15 cellular contexts compared by ENCODE assay signal in genomic region chrX:153684447-153685178, GRCh38. TPM values are rescaled to one million over a fixed set of nuclear protein-coding genes. Genes with fewer than 3 reads are reported as not detected.
DNase-seq lines count a peak whose midpoint lies in the region; ATAC-seq, FAIRE-seq and TF ChIP-seq lines count a peak whose summit lies in the region.
"Had no signal": no experiment of that assay in that cellular context is flagged by ENCODE, and none has a peak within 500 bp of the region (broad histone marks: within the 10 kb centered on the region; RNA-seq: fewer than 3 reads in every experiment).

No MANE protein-coding gene starts in this region.

- peaks cover 13% of the 10 kb centered on the region for H3K79me2 ChIP-seq in HepG2 (ENCODE audit: insufficient read depth, low read length)

- H3K27ac Mint-ChIP-seq in natural killer cell treated with Interleukin-12 subunit alpha and Interleukin-12 subunit beta and Interleukin-15 and Interleukin-18, amount 100 ng/mL, for 72 hours = no peak overlapping the region
- H3K27ac Mint-ChIP-seq in natural killer cell = no peak overlapping the region

- no peak for FAIRE-seq in HepG2 (lab: Jason Lieb, UNC)
- FAIRE-seq: bronchial epithelial cell had no signal

- TF ChIP-seq EP300 in HepG2 (IDR thresholded peaks at IDR 0.05; ENCODE audit: low read depth in 2 of 2, low read length in 2 of 2) (no peak), HepG2 (CRISPR knock-in tag; IDR thresholded peaks at IDR 0.05; ENCODE audit: borderline replicate concordance) (no peak)

- H3K4me1 ChIP-seq in HepG2 (ENCODE audit: insufficient read depth, low read length) = peaks cover 35% of the 10 kb centered on the region

- peak overlapping the region; percentile 54 to 73 (median 60) for H3K4me3 ChIP-seq in HepG2 (replicated peaks in 1 of 3; ENCODE audit: insufficient read depth in 1 of 3, low read depth in 2 of 3, low read length in 3 of 3)
- H3K4me3 ChIP-seq: thyroid gland had no signal

- WGBS in HepG2 (ENCODE audit: low lambda C conversion rate) = under 1% methylated on average over 10 of the region's 22 CpGs

- TF ChIP-seq POLR2A in HepG2 (IDR thresholded peaks at IDR 0.05; ENCODE audit: insufficient read depth in 1 of 2, low read depth in 2 of 2, low read length in 2 of 2) = no peak

- peaks cover 0 to 10% of the 10 kb centered on the region in 2 donors for H3K27me3 Mint-ChIP-seq in natural killer cell treated with Interleukin-12 subunit alpha and Interleukin-12 subunit beta and Interleukin-15 and Interleukin-18, amount 100 ng/mL, for 72 hours
- H3K27me3 Mint-ChIP-seq in natural killer cell (ENCODE audit: low read depth in 2 of 2) = peaks cover 8% of the 10 kb centered on the region in 2 donors

- CTCF ChIA-PET in HepG2 (lab: Yijun Ruan, JAX; ENCODE audit: low intra/inter-chr PET ratio, low total read pairs) = no interaction called here

- peak overlapping the region; percentile 71 for H3K9ac ChIP-seq in HepG2 (ENCODE audit: insufficient read depth, low read depth, low read length)
- H3K9ac ChIP-seq: SK-N-SH had no signal

- in situ Hi-C loops in HepG2 (cut with HindIII; ENCODE audit: extremely low pct_ligation_motif_present, low pct_unique_long_range_greater_than_20kb) = no loop called here

- H3K4me1 Mint-ChIP-seq in natural killer cell treated with Interleukin-12 subunit alpha and Interleukin-12 subunit beta and Interleukin-15 and Interleukin-18, amount 100 ng/mL, for 72 hours (ENCODE audit: low read depth in 2 of 2) = no peaks in the 10 kb centered on the region
- no peaks in the 10 kb centered on the region for H3K4me1 Mint-ChIP-seq in natural killer cell

- H3K36me3 ChIP-seq in HepG2 (replicated peaks in 1 of 2; ENCODE audit: control insufficient read depth in 1 of 2, insufficient read depth in 2 of 2, low read length in 2 of 2) = no peaks in the 10 kb centered on the region; a peak in 1 of 5 replicates
- H3K36me3 ChIP-seq: thyroid gland had no signal

- H3K4me2 ChIP-seq in HepG2 (ENCODE audit: low read depth, low read length) = peak overlapping the region; percentile 74
- H3K4me2 ChIP-seq: SK-N-SH had no signal

- no peaks in the 10 kb centered on the region for H3K9me3 Mint-ChIP-seq in natural killer cell treated with Interleukin-12 subunit alpha and Interleukin-12 subunit beta and Interleukin-15 and Interleukin-18, amount 100 ng/mL, for 72 hours
- H3K9me3 Mint-ChIP-seq in natural killer cell = no peaks in the 10 kb centered on the region

- no peak for ATAC-seq in natural killer cell treated with Interleukin-12 subunit alpha and Interleukin-12 subunit beta and Interleukin-15 and Interleukin-18, amount 100 ng/mL, for 72 hours
- ATAC-seq in natural killer cell (no peak), HepG2 (peak; percentile 29)

- no peaks in the 10 kb centered on the region for H3K9me3 ChIP-seq in HepG2 (ENCODE audit: low read length)
- H3K9me3 ChIP-seq: SK-N-SH, thyroid gland had no signal

- intact Hi-C loops in natural killer cell (cut with micrococcal nuclease) (no loop called here), HepG2 (cut with micrococcal nuclease; ENCODE audit: unreplicated experiment) (no loop called here)

- TF ChIP-seq CTCF in natural killer cell (IDR thresholded peaks at IDR 0.05) (no peak), HepG2 (CRISPR knock-in tag; IDR thresholded peaks at IDR 0.05) (peak; percentile 41)

- no peak for TF ChIP-seq RAD21 in HepG2 (CRISPR knock-in tag; IDR thresholded peaks at IDR 0.05)

- H3K27ac ChIP-seq in HepG2 (ENCODE audit: extremely low read length, insufficient read depth, low read length) = peak overlapping the region; percentile 76
- H3K27ac ChIP-seq: thyroid gland had no signal

- no TSS peak for BruUV-seq in HepG2 (replicated peaks; lab: Mats Ljungman, UMichigan)

- POLR2A ChIA-PET in HepG2 (lab: Yijun Ruan, JAX) = interaction anchor here (0.6 to 1.2 kb wide), 4 partner anchors 9 to 711 kb away, joined by 3 to 4 read pairs (median 3); partner anchors contain the start of genes IDH3G and SSR4

- no peaks in the 10 kb centered on the region for H3K36me3 Mint-ChIP-seq in natural killer cell treated with Interleukin-12 subunit alpha and Interleukin-12 subunit beta and Interleukin-15 and Interleukin-18, amount 100 ng/mL, for 72 hours
- no peaks in the 10 kb centered on the region for H3K36me3 Mint-ChIP-seq in natural killer cell

- peaks cover 3% of the 10 kb centered on the region; the same call in 1 of the 2 replicates for H4K20me1 ChIP-seq in HepG2 (ENCODE audit: insufficient read depth, low read length)

- no peaks in the 10 kb centered on the region for H3K27me3 ChIP-seq in HepG2 (ENCODE audit: control insufficient read depth in 1 of 2, insufficient read depth in 2 of 2, low read length in 2 of 2)
- H3K27me3 ChIP-seq: thyroid gland had no signal

- peak; percentile 37 for DNase-seq in natural killer cell treated with Interleukin-12 subunit alpha and Interleukin-12 subunit beta and Interleukin-15 and Interleukin-18, amount 100 ng/mL, for 72 hours (ENCODE audit: low spot score)
- DNase-seq in natural killer cell = no peak
- peak; percentile 43 for DNase-seq in HepG2 (ENCODE audit: low spot score)
- no peak for DNase-seq in NCI-H524 treated with DMSO at 0.1 percent for 48 hours (lab: John Stamatoyannopoulos, UW)
- DNase-seq in NCI-H2081 (lab: John Stamatoyannopoulos, UW) = no peak
- no peak for DNase-seq in stimulated activated naive CD4-positive, alpha-beta T cell treated with Interleukin-2 at 50 U/mL for 16 hours (lab: John Stamatoyannopoulos, UW)
- DNase-seq: activated CD8-positive, alpha-beta memory T cell treated with anti-CD3 and anti-CD28 coated beads for 24 hours; activated naive CD4-positive, alpha-beta T cell treated with Interleukin-2 at 50 U/mL for 16 hours; COR-L47; thyroid gland had no signal

- no peak overlapping the region for H2AFZ ChIP-seq in HepG2 (ENCODE audit: low read length)

- H3K4me3 Mint-ChIP-seq in natural killer cell treated with Interleukin-12 subunit alpha and Interleukin-12 subunit beta and Interleukin-15 and Interleukin-18, amount 100 ng/mL, for 72 hours = no peak overlapping the region
- no peak overlapping the region for H3K4me3 Mint-ChIP-seq in natural killer cell

RNA-seq across cellular contexts. Expression of gene SLC6A8, which starts 3.1 kb away (rescaled TPM):
- 1 to 10 TPM; 2.3 to 4.1 TPM for total RNA-seq in natural killer cell treated with Interleukin-12 subunit alpha and Interleukin-12 subunit beta and Interleukin-15 and Interleukin-18, amount 100 ng/mL, for 72 hours
- 1 to 10 TPM in 2 of 3 donors, under 1 TPM in 1; 0.77 to 2.5 (median 1.4) TPM for total RNA-seq in natural killer cell
- 9.0 and 13.9 TPM in 2 replicates for total RNA-seq in HepG2 (2016; rRNA removed; fragmentation: Illumina TruSeq; extraction: Trizol)
- 5.6 and 6.3 TPM in 2 replicates for total RNA-seq in HepG2 (2016; cell fraction: cytosol; rRNA removed; fragmentation: Illumina TruSeq; extraction: Trizol; ENCODE audit: low read depth)
- 8.6 and 16.2 TPM in 2 replicates for total RNA-seq in HepG2 (2016; cell fraction: insoluble cytoplasmic fraction; rRNA removed; fragmentation: Illumina TruSeq; extraction: Trizol)
- 22.0 and 22.3 TPM in 2 replicates for total RNA-seq in HepG2 (2016; cell fraction: membrane; rRNA removed; fragmentation: Illumina TruSeq; extraction: Trizol)
- 11.0 and 18.5 TPM in 2 replicates for total RNA-seq in HepG2 (2016; cell fraction: nucleus; rRNA removed; fragmentation: Illumina TruSeq; extraction: Trizol)
- polyA plus RNA-seq in HepG2 (2011; rRNA removed) = 176 and 264 TPM in 2 replicates
- 196 and 214 TPM in 2 replicates for polyA plus RNA-seq in HepG2 (2011; cell fraction: cytosol; rRNA removed)
- 723 and 745 TPM in 2 replicates for polyA plus RNA-seq in HepG2 (2011; cell fraction: nucleus; rRNA removed)
- 356 and 405 TPM in 2 replicates for polyA plus RNA-seq in HepG2 (2012)
- polyA plus RNA-seq in HepG2 (2016; cell fraction: cytosol; fragmentation: Illumina TruSeq; extraction: Trizol; ENCODE audit: low read depth) = 10.4 and 12.7 TPM in 2 replicates
- polyA plus RNA-seq in HepG2 (2016; cell fraction: insoluble cytoplasmic fraction; fragmentation: Illumina TruSeq; extraction: Trizol; ENCODE audit: low read depth) = 19.8 and 27.0 TPM in 2 replicates
- 35.0 and 35.9 TPM in 2 replicates for polyA plus RNA-seq in HepG2 (2016; cell fraction: membrane; fragmentation: Illumina TruSeq; extraction: Trizol; ENCODE audit: low read depth)
- 58.3 and 60.5 TPM in 2 replicates for polyA plus RNA-seq in HepG2 (2016; cell fraction: nucleus; fragmentation: Illumina TruSeq; extraction: Trizol; ENCODE audit: insufficient read depth, low read depth)
- polyA minus RNA-seq in HepG2 (2011; rRNA and poly(A)+ RNA removed; ENCODE audit: low replicate concordance) = 85.4 and 544 TPM in 2 replicates
- polyA minus RNA-seq in HepG2 (2011; cell fraction: cytosol; rRNA and poly(A)+ RNA removed) = 145 and 181 TPM in 2 replicates
- polyA minus RNA-seq in HepG2 (2011; cell fraction: nucleus; rRNA and poly(A)+ RNA removed) = 106 and 150 TPM in 2 replicates

RNA-seq across cellular contexts. Expression of gene PNCK, which starts 11.0 kb away (rescaled TPM):
- not detected for total RNA-seq in natural killer cell treated with Interleukin-12 subunit alpha and Interleukin-12 subunit beta and Interleukin-15 and Interleukin-18, amount 100 ng/mL, for 72 hours
- total RNA-seq in natural killer cell (1 to 10 TPM in 1 of 3 donors, under 1 TPM in 2; 0.66 to 1.1 (median 0.97) TPM), HepG2 (2016; rRNA removed; fragmentation: Illumina TruSeq; extraction: Trizol) (not detected in 2 replicates)
- total RNA-seq in HepG2 (2016; cell fraction: cytosol; rRNA removed; fragmentation: Illumina TruSeq; extraction: Trizol; ENCODE audit: low read depth) = not detected in 2 replicates
- total RNA-seq in HepG2 (2016; cell fraction: insoluble cytoplasmic fraction; rRNA removed; fragmentation: Illumina TruSeq; extraction: Trizol) = not detected in 2 replicates
- total RNA-seq in HepG2 (2016; cell fraction: membrane; rRNA removed; fragmentation: Illumina TruSeq; extraction: Trizol) = not detected in 2 replicates
- total RNA-seq in HepG2 (2016; cell fraction: nucleus; rRNA removed; fragmentation: Illumina TruSeq; extraction: Trizol) = not detected in 2 replicates
- polyA plus RNA-seq in HepG2 (2011; rRNA removed) = 33.1 and 55.3 TPM in 2 replicates
- polyA plus RNA-seq in HepG2 (2011; cell fraction: cytosol; rRNA removed) = 25.3 and 25.4 TPM in 2 replicates
- polyA plus RNA-seq in HepG2 (2011; cell fraction: nucleus; rRNA removed) = 294 and 322 TPM in 2 replicates
- polyA plus RNA-seq in HepG2 (2012) = 32.4 and 45.3 TPM in 2 replicates
- 0.12 TPM in 1 of 2 replicates, not detected in the other for polyA plus RNA-seq in HepG2 (2016; cell fraction: cytosol; fragmentation: Illumina TruSeq; extraction: Trizol; ENCODE audit: low read depth)
- polyA plus RNA-seq in HepG2 (2016; cell fraction: insoluble cytoplasmic fraction; fragmentation: Illumina TruSeq; extraction: Trizol; ENCODE audit: low read depth) = not detected in 2 replicates
- not detected in 2 replicates for polyA plus RNA-seq in HepG2 (2016; cell fraction: membrane; fragmentation: Illumina TruSeq; extraction: Trizol; ENCODE audit: low read depth)
- polyA plus RNA-seq in HepG2 (2016; cell fraction: nucleus; fragmentation: Illumina TruSeq; extraction: Trizol; ENCODE audit: insufficient read depth, low read depth) = 1.2 TPM in 1 of 2 replicates, not detected in the other
- 0.91 and 21.5 TPM in 2 replicates for polyA minus RNA-seq in HepG2 (2011; rRNA and poly(A)+ RNA removed; ENCODE audit: low replicate concordance)
- polyA minus RNA-seq in HepG2 (2011; cell fraction: cytosol; rRNA and poly(A)+ RNA removed) = 8.9 and 13.2 TPM in 2 replicates
- 42.2 and 53.6 TPM in 2 replicates for polyA minus RNA-seq in HepG2 (2011; cell fraction: nucleus; rRNA and poly(A)+ RNA removed)
- total RNA-seq: G401, pulmonary artery endothelial cell had no signal

RNA-seq across cellular contexts. Expression of gene DUSP9, which starts 37.6 kb away (rescaled TPM):
- total RNA-seq in natural killer cell treated with Interleukin-12 subunit alpha and Interleukin-12 subunit beta and Interleukin-15 and Interleukin-18, amount 100 ng/mL, for 72 hours = not detected
- total RNA-seq in natural killer cell (not detected), HepG2 (2016; rRNA removed; fragmentation: Illumina TruSeq; extraction: Trizol) (357 and 435 TPM in 2 replicates)
- 183 and 202 TPM in 2 replicates for total RNA-seq in HepG2 (2016; cell fraction: cytosol; rRNA removed; fragmentation: Illumina TruSeq; extraction: Trizol; ENCODE audit: low read depth)
- 332 and 447 TPM in 2 replicates for total RNA-seq in HepG2 (2016; cell fraction: insoluble cytoplasmic fraction; rRNA removed; fragmentation: Illumina TruSeq; extraction: Trizol)
- total RNA-seq in HepG2 (2016; cell fraction: membrane; rRNA removed; fragmentation: Illumina TruSeq; extraction: Trizol) = 386 and 448 TPM in 2 replicates
- 159 and 193 TPM in 2 replicates for total RNA-seq in HepG2 (2016; cell fraction: nucleus; rRNA removed; fragmentation: Illumina TruSeq; extraction: Trizol)
- 235 and 335 TPM in 2 replicates for polyA plus RNA-seq in HepG2 (2011; rRNA removed)
- polyA plus RNA-seq in HepG2 (2011; cell fraction: cytosol; rRNA removed) = 239 and 294 TPM in 2 replicates
- 263 and 279 TPM in 2 replicates for polyA plus RNA-seq in HepG2 (2011; cell fraction: nucleus; rRNA removed)
- 173 and 253 TPM in 2 replicates for polyA plus RNA-seq in HepG2 (2012)
- polyA plus RNA-seq in HepG2 (2016; cell fraction: cytosol; fragmentation: Illumina TruSeq; extraction: Trizol; ENCODE audit: low read depth) = 162 and 174 TPM in 2 replicates
- 322 and 341 TPM in 2 replicates for polyA plus RNA-seq in HepG2 (2016; cell fraction: insoluble cytoplasmic fraction; fragmentation: Illumina TruSeq; extraction: Trizol; ENCODE audit: low read depth)
- 301 and 303 TPM in 2 replicates for polyA plus RNA-seq in HepG2 (2016; cell fraction: membrane; fragmentation: Illumina TruSeq; extraction: Trizol; ENCODE audit: low read depth)
- 275 and 284 TPM in 2 replicates for polyA plus RNA-seq in HepG2 (2016; cell fraction: nucleus; fragmentation: Illumina TruSeq; extraction: Trizol; ENCODE audit: insufficient read depth, low read depth)
- polyA minus RNA-seq in HepG2 (2011; rRNA and poly(A)+ RNA removed; ENCODE audit: low replicate concordance) = 22.4 and 433 TPM in 2 replicates
- 192 and 199 TPM in 2 replicates for polyA minus RNA-seq in HepG2 (2011; cell fraction: cytosol; rRNA and poly(A)+ RNA removed)
- polyA minus RNA-seq in HepG2 (2011; cell fraction: nucleus; rRNA and poly(A)+ RNA removed) = 54.5 and 60.7 TPM in 2 replicates
- total RNA-seq: fibroblast of villous mesenchyme, thyroid gland had no signal

RNA-seq across cellular contexts. Expression of gene BCAP31, which starts 39.6 kb away (rescaled TPM):
- total RNA-seq in natural killer cell treated with Interleukin-12 subunit alpha and Interleukin-12 subunit beta and Interleukin-15 and Interleukin-18, amount 100 ng/mL, for 72 hours = 100 to 1,000 TPM; 156 to 159 TPM
- total RNA-seq in natural killer cell (100 to 1,000 TPM; 109 to 131 (median 119) TPM), HepG2 (2016; rRNA removed; fragmentation: Illumina TruSeq; extraction: Trizol) (101 and 178 TPM in 2 replicates)
- total RNA-seq in HepG2 (2016; cell fraction: cytosol; rRNA removed; fragmentation: Illumina TruSeq; extraction: Trizol; ENCODE audit: low read depth) = 102 and 117 TPM in 2 replicates
- 101 and 181 TPM in 2 replicates for total RNA-seq in HepG2 (2016; cell fraction: insoluble cytoplasmic fraction; rRNA removed; fragmentation: Illumina TruSeq; extraction: Trizol)
- total RNA-seq in HepG2 (2016; cell fraction: membrane; rRNA removed; fragmentation: Illumina TruSeq; extraction: Trizol) = 109 and 120 TPM in 2 replicates
- 130 and 143 TPM in 2 replicates for total RNA-seq in HepG2 (2016; cell fraction: nucleus; rRNA removed; fragmentation: Illumina TruSeq; extraction: Trizol)
- 139 and 155 TPM in 2 replicates for polyA plus RNA-seq in HepG2 (2011; rRNA removed)
- 152 and 160 TPM in 2 replicates for polyA plus RNA-seq in HepG2 (2011; cell fraction: cytosol; rRNA removed)
- polyA plus RNA-seq in HepG2 (2011; cell fraction: nucleus; rRNA removed) = 78.1 and 93.1 TPM in 2 replicates
- 231 and 288 TPM in 2 replicates for polyA plus RNA-seq in HepG2 (2012)
- 105 and 124 TPM in 2 replicates for polyA plus RNA-seq in HepG2 (2016; cell fraction: cytosol; fragmentation: Illumina TruSeq; extraction: Trizol; ENCODE audit: low read depth)
- 93.2 and 96.9 TPM in 2 replicates for polyA plus RNA-seq in HepG2 (2016; cell fraction: insoluble cytoplasmic fraction; fragmentation: Illumina TruSeq; extraction: Trizol; ENCODE audit: low read depth)
- 94.8 and 109 TPM in 2 replicates for polyA plus RNA-seq in HepG2 (2016; cell fraction: membrane; fragmentation: Illumina TruSeq; extraction: Trizol; ENCODE audit: low read depth)
- 219 and 236 TPM in 2 replicates for polyA plus RNA-seq in HepG2 (2016; cell fraction: nucleus; fragmentation: Illumina TruSeq; extraction: Trizol; ENCODE audit: insufficient read depth, low read depth)
- polyA minus RNA-seq in HepG2 (2011; rRNA and poly(A)+ RNA removed; ENCODE audit: low replicate concordance) = 297 and 320 TPM in 2 replicates
- 61.3 and 65.4 TPM in 2 replicates for polyA minus RNA-seq in HepG2 (2011; cell fraction: cytosol; rRNA and poly(A)+ RNA removed)
- 46.2 and 58.7 TPM in 2 replicates for polyA minus RNA-seq in HepG2 (2011; cell fraction: nucleus; rRNA and poly(A)+ RNA removed)

RNA-seq across cellular contexts. Expression of gene ABCD1, which starts 40.0 kb away (rescaled TPM):
- total RNA-seq in natural killer cell treated with Interleukin-12 subunit alpha and Interleukin-12 subunit beta and Interleukin-15 and Interleukin-18, amount 100 ng/mL, for 72 hours = 10 to 100 TPM in 1 of 2 donors, 1 to 10 TPM in 1; 7.4 to 12.2 TPM
- total RNA-seq in natural killer cell (10 to 100 TPM; 12.2 to 13.9 (median 13.8) TPM), HepG2 (2016; rRNA removed; fragmentation: Illumina TruSeq; extraction: Trizol) (10.1 and 15.9 TPM in 2 replicates)
- total RNA-seq in HepG2 (2016; cell fraction: cytosol; rRNA removed; fragmentation: Illumina TruSeq; extraction: Trizol; ENCODE audit: low read depth) = 1.6 and 2.0 TPM in 2 replicates
- total RNA-seq in HepG2 (2016; cell fraction: insoluble cytoplasmic fraction; rRNA removed; fragmentation: Illumina TruSeq; extraction: Trizol) = 9.1 and 16.2 TPM in 2 replicates
- total RNA-seq in HepG2 (2016; cell fraction: membrane; rRNA removed; fragmentation: Illumina TruSeq; extraction: Trizol) = 5.1 and 7.8 TPM in 2 replicates
- total RNA-seq in HepG2 (2016; cell fraction: nucleus; rRNA removed; fragmentation: Illumina TruSeq; extraction: Trizol) = 14.6 and 18.2 TPM in 2 replicates
- polyA plus RNA-seq in HepG2 (2011; rRNA removed) = 11.4 and 15.4 TPM in 2 replicates
- 7.2 and 9.7 TPM in 2 replicates for polyA plus RNA-seq in HepG2 (2011; cell fraction: cytosol; rRNA removed)
- polyA plus RNA-seq in HepG2 (2011; cell fraction: nucleus; rRNA removed) = 50.2 and 59.9 TPM in 2 replicates
- polyA plus RNA-seq in HepG2 (2012) = 19.7 and 23.2 TPM in 2 replicates
- polyA plus RNA-seq in HepG2 (2016; cell fraction: cytosol; fragmentation: Illumina TruSeq; extraction: Trizol; ENCODE audit: low read depth) = 2.1 and 2.2 TPM in 2 replicates
- 8.6 and 12.6 TPM in 2 replicates for polyA plus RNA-seq in HepG2 (2016; cell fraction: insoluble cytoplasmic fraction; fragmentation: Illumina TruSeq; extraction: Trizol; ENCODE audit: low read depth)
- 4.3 and 5.1 TPM in 2 replicates for polyA plus RNA-seq in HepG2 (2016; cell fraction: membrane; fragmentation: Illumina TruSeq; extraction: Trizol; ENCODE audit: low read depth)
- 34.6 and 36.9 TPM in 2 replicates for polyA plus RNA-seq in HepG2 (2016; cell fraction: nucleus; fragmentation: Illumina TruSeq; extraction: Trizol; ENCODE audit: insufficient read depth, low read depth)
- polyA minus RNA-seq in HepG2 (2011; rRNA and poly(A)+ RNA removed; ENCODE audit: low replicate concordance) = 25.4 and 48.9 TPM in 2 replicates
- polyA minus RNA-seq in HepG2 (2011; cell fraction: cytosol; rRNA and poly(A)+ RNA removed) = 19.4 and 20.9 TPM in 2 replicates
- polyA minus RNA-seq in HepG2 (2011; cell fraction: nucleus; rRNA and poly(A)+ RNA removed) = 25.5 and 30.1 TPM in 2 replicates

Comparison
In these comparisons a context has a peak if more than half of its experiments do, and no peak if none do; other contexts are left out.
1. DNase-seq: peak in natural killer cell treated with Interleukin-12 subunit alpha and Interleukin-12 subunit beta and Interleukin-15 and Interleukin-18, amount 100 ng/mL, for 72 hours (single experiment) and HepG2 (single experiment); none in natural killer cell (single experiment), NCI-H524 treated with DMSO at 0.1 percent for 48 hours (single experiment), NCI-H2081 (0 of 2) and stimulated activated naive CD4-positive, alpha-beta T cell treated with Interleukin-2 at 50 U/mL for 16 hours (single experiment).
2. RNA of gene DUSP9, which starts 37.6 kb away (total RNA-seq): 159 to 448 TPM in HepG2; not detected in natural killer cell treated with Interleukin-12 subunit alpha and Interleukin-12 subunit beta and Interleukin-15 and Interleukin-18, amount 100 ng/mL, for 72 hours and not detected in natural killer cell; every median in the first group is over 100 times any median in the second.